Comparison of ENCODE assay signal across 8 cellular contexts in the genomic region with DNA sequence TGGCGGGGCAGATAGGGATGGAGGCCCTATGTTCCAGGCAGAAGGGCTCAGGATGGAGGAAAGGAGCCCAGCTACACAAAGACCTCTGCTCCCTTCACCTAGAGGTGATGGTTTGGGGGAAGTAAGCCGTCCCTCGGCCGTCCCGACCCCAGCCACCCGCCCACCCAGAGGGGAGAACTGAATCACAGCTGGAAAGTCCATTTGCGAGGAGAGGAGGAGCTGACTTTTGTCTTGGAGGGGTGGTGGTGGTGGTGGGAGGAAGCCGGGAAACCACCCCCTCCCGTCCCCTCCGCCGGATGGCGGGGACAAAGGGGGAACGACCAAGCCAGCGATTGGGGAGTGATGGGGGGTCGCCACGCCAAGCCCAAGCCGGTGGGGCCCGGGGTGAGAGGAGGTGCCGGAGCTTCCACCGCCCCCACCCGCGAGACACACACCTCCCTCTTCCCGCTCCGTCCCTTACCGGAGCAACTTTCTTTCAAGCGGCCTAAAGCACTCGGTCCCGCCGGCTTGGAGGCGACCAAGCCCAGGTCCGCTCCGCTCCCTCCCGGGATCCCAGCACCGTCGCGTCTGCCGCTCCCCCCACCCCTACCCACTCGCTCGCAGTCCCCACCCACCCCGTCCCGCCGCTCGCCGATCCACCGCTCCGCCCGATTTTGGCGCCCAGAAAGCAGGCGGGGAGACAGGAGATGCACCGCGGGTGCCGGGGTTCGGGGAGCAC. TPM values are rescaled to one million over a fixed set of nuclear protein-coding genes. Genes with fewer than 3 reads are reported as not detected.
A peak's percentile ranks its signal among the peaks of the same experiment; 100 is the strongest.
DNase-seq lines count a peak whose midpoint lies in the region; ATAC-seq and TF ChIP-seq lines count a peak whose summit lies in the region.

No MANE protein-coding gene starts in this region.

- no peak for TF ChIP-seq POLR2A in gastrocnemius medialis (IDR thresholded peaks at IDR 0.05)

- H3K4me3 Mint-ChIP-seq in activated naive CD4-positive, alpha-beta T cell treated with anti-CD3 and anti-CD28 coated beads, Interleukin-2, amount 50 U/mL, for 24 hours: peak overlapping the region; percentile 93

- H3K27ac ChIP-seq in left ventricle myocardium inferior (replicated peaks): peak overlapping the region; percentile 99
- peak overlapping the region; percentile 87 to 97 (median 93) for H3K27ac ChIP-seq in gastrocnemius medialis

- ATAC-seq in gastrocnemius medialis: peak; percentile 28 to 37
- ATAC-seq in HG03097 (IDR thresholded peaks at IDR 0.05; ENCODE audit: low FRiP score, unreplicated experiment): no peak

- H3K27me3 Mint-ChIP-seq in activated naive CD4-positive, alpha-beta T cell treated with anti-CD3 and anti-CD28 coated beads, Interleukin-2, amount 50 U/mL, for 24 hours: no peaks in the 10 kb centered on the region

- H3K36me3 Mint-ChIP-seq in activated naive CD4-positive, alpha-beta T cell treated with anti-CD3 and anti-CD28 coated beads, Interleukin-2, amount 50 U/mL, for 24 hours: peaks cover 9% of the 10 kb centered on the region

- DNase-seq in GM20000 (ENCODE audit: low spot score): peak; percentile 60
- DNase-seq in OCI-M1 (lab: John Stamatoyannopoulos, UW): peak; percentile 63
- DNase-seq in left ventricle myocardium inferior: peak; percentile 61
- no peak for DNase-seq in gastrocnemius medialis
- DNase-seq in middle frontal gyrus (ENCODE audit: extremely low spot score, low spot score): no peak
- DNase-seq in NCI-H1436 treated with DMSO at 0.1 percent for 48 hours (lab: John Stamatoyannopoulos, UW): no peak

- H3K27me3 ChIP-seq in left ventricle myocardium inferior (ENCODE audit: low read depth) (no peaks in the 10 kb centered on the region), gastrocnemius medialis (no peaks in the 10 kb centered on the region)

- H3K4me1 Mint-ChIP-seq in activated naive CD4-positive, alpha-beta T cell treated with anti-CD3 and anti-CD28 coated beads, Interleukin-2, amount 50 U/mL, for 24 hours: peaks cover 77% of the 10 kb centered on the region

- no peaks in the 10 kb centered on the region for H3K9me3 Mint-ChIP-seq in activated naive CD4-positive, alpha-beta T cell treated with anti-CD3 and anti-CD28 coated beads, Interleukin-2, amount 50 U/mL, for 24 hours

- peak overlapping the region; percentile 94 for H3K27ac Mint-ChIP-seq in activated naive CD4-positive, alpha-beta T cell treated with anti-CD3 and anti-CD28 coated beads, Interleukin-2, amount 50 U/mL, for 24 hours

- H3K9me3 ChIP-seq in left ventricle myocardium inferior (replicated peaks): no peaks in the 10 kb centered on the region
- no peaks in the 10 kb centered on the region for H3K9me3 ChIP-seq in gastrocnemius medialis

- in situ Hi-C loops in gastrocnemius medialis (cut with MboI; ENCODE audit: low sequenced_read_pairs in 4 of 4): no loop called here

- H3K4me1 ChIP-seq in left ventricle myocardium inferior: peaks cover 99% of the 10 kb centered on the region
- peaks cover 80 to 81% of the 10 kb centered on the region in 2 donors for H3K4me1 ChIP-seq in gastrocnemius medialis

- peak overlapping the region; percentile 77 for H3K4me3 ChIP-seq in left ventricle myocardium inferior
- peak overlapping the region; percentile 84 to 97 (median 92) for H3K4me3 ChIP-seq in gastrocnemius medialis

- H3K36me3 ChIP-seq in left ventricle myocardium inferior (peaks cover 6% of the 10 kb centered on the region), gastrocnemius medialis (no peaks in the 10 kb centered on the region)

- TF ChIP-seq CTCF in GM20000 (IDR thresholded peaks at IDR 0.05; ENCODE audit: extremely low read depth, missing control alignments) (no peak), left ventricle myocardium inferior (IDR thresholded peaks at IDR 0.05; ENCODE audit: borderline replicate concordance) (no peak), gastrocnemius medialis (IDR thresholded peaks at IDR 0.05 in 4 of 5, conservative IDR thresholded peaks at IDR 0.05 in 1 of 5) (no peak)

- intact Hi-C loops in left ventricle myocardium inferior (cut with micrococcal nuclease) (no loop called here), gastrocnemius medialis (cut with DNase I; ENCODE audit: low total_unique reads) (no loop called here)

RNA-seq across cellular contexts. Expression of a gene that starts 0.6 kb away (rescaled TPM):
- 69.3 TPM for total RNA-seq in left ventricle myocardium inferior
- total RNA-seq in gastrocnemius medialis: 10 to 100 TPM; 13.6 to 27.3 (median 26.4) TPM

RNA-seq across cellular contexts. Expression of a gene that starts 36.3 kb away (rescaled TPM):
- total RNA-seq in left ventricle myocardium inferior (not detected), gastrocnemius medialis (not detected)

RNA-seq across cellular contexts. Expression of a gene that starts 43.0 kb away (rescaled TPM):
- total RNA-seq in left ventricle myocardium inferior: 77.6 TPM
- 100 to 1,000 TPM in 2 of 4 donors, 10 to 100 TPM in 2; 70.6 to 118 (median 108) TPM for total RNA-seq in gastrocnemius medialis

RNA-seq across cellular contexts. Expression of a gene that starts 43.6 kb away (rescaled TPM):
- 21.2 TPM for total RNA-seq in left ventricle myocardium inferior
- total RNA-seq in gastrocnemius medialis: 10 to 100 TPM; 18.2 to 46.3 (median 26.3) TPM

Comparison
In these comparisons a context has a peak if more than half of its experiments do, and no peak if none do; other contexts are left out.
1. DNase-seq: peak in GM20000 (single experiment), OCI-M1 (single experiment) and left ventricle myocardium inferior (single experiment); none in gastrocnemius medialis (0 of 2), middle frontal gyrus (single experiment) and NCI-H1436 treated with DMSO at 0.1 percent for 48 hours (single experiment).